Comparison of ENCODE assay signal across 7 cellular contexts in genomic region chr5:173324115-173325001, GRCh38. TPM values are rescaled to one million over a fixed set of nuclear protein-coding genes. Genes with fewer than 3 reads are reported as not detected.
DNase-seq lines count a peak whose midpoint lies in the region; ATAC-seq and TF ChIP-seq lines count a peak whose summit lies in the region.

No MANE protein-coding gene starts in this region.

- H3K4me3 ChIP-seq in PC-9 = peak overlapping the region; percentile 72; the same call in 1 of the 2 replicates
- H3K4me3 ChIP-seq in esophagus squamous epithelium = peak overlapping the region in 2 of 4 donors; percentile 17 to 42
- H3K4me3 ChIP-seq in ovary = no peak overlapping the region

- DNase-seq in PC-9 (no peak), esophagus squamous epithelium (lab: John Stamatoyannopoulos, UW) (no peak), ovary (peak; percentile 78 to 93 (median 87)), DMS114 treated with DMSO at 0.1 percent for 48 hours (lab: John Stamatoyannopoulos, UW; ENCODE audit: unreplicated experiment) (no peak), SKM-1 treated with dmso at 0.1 percent for 144 hours (lab: John Stamatoyannopoulos, UW; ENCODE audit: unreplicated experiment) (no peak)

- H3K9me3 ChIP-seq in PC-9 (ENCODE audit: insufficient read depth, low read depth) (no peaks in the 10 kb centered on the region), esophagus squamous epithelium (no peaks in the 10 kb centered on the region), ovary (no peaks in the 10 kb centered on the region)

- TF ChIP-seq POLR2A in esophagus squamous epithelium (IDR thresholded peaks at IDR 0.05) (no peak), ovary (IDR thresholded peaks at IDR 0.05) (no peak)

- H3K27ac ChIP-seq in PC-9 (peak overlapping the region; percentile 100), esophagus squamous epithelium (peak overlapping the region; percentile 31 to 75 (median 56)), ovary (no peak overlapping the region)

- H3K27me3 ChIP-seq in PC-9 (ENCODE audit: insufficient read depth, low read depth) = no peaks in the 10 kb centered on the region
- H3K27me3 ChIP-seq in esophagus squamous epithelium = peaks cover 0 to 84% (median 11%) of the 10 kb centered on the region in 4 donors
- no peaks in the 10 kb centered on the region for H3K27me3 ChIP-seq in ovary

- no peak for TF ChIP-seq EP300 in ovary (IDR thresholded peaks at IDR 0.05)

- no peak overlapping the region for H2AFZ ChIP-seq in PC-9

- H3K36me3 ChIP-seq in PC-9 (ENCODE audit: low read depth) (peaks cover 78% of the 10 kb centered on the region), esophagus squamous epithelium (no peaks in the 10 kb centered on the region), ovary (no peaks in the 10 kb centered on the region)

- intact Hi-C loops in PC-9 (cut with micrococcal nuclease; ENCODE audit: unreplicated experiment) (loop anchor here (5.0 to 10.0 kb wide), 5 partner anchors 290 to 563 kb away; partner anchors contain the start of genes ATP6V0E1, BOD1 and CPEB4), esophagus squamous epithelium (cut with DNase I) (no loop called here), ovary (cut with DNase I) (no loop called here)

- peaks cover 77% of the 10 kb centered on the region for H3K79me2 ChIP-seq in PC-9 (ENCODE audit: low read depth)

- peaks cover 65% of the 10 kb centered on the region for H4K20me1 ChIP-seq in PC-9 (ENCODE audit: insufficient read depth)

- ATAC-seq in GM19438 (IDR thresholded peaks at IDR 0.05; ENCODE audit: low read depth, unreplicated experiment) (peak; percentile 49), HG03378 (IDR thresholded peaks at IDR 0.05; ENCODE audit: unreplicated experiment) (no peak)

- 25 to 32% methylated on average over 19 to 28 of the region's 29 CpGs for WGBS in esophagus squamous epithelium, 2 donors
- 11 to 13% (median 12%) methylated on average over 29 of the region's 29 CpGs for WGBS in ovary, 3 donors

- CTCF ChIA-PET in PC-9 (lab: Charles Lee) = no interaction called here

- H3K4me1 ChIP-seq in PC-9 (replicated peaks; ENCODE audit: insufficient read depth) (peaks cover 14% of the 10 kb centered on the region), esophagus squamous epithelium (peaks cover 27 to 83% (median 42%) of the 10 kb centered on the region in 3 donors), ovary (ENCODE audit: insufficient read depth) (peaks cover 14% of the 10 kb centered on the region)

- TF ChIP-seq CTCF in PC-9 (conservative IDR thresholded peaks at IDR 0.05) (no peak), esophagus squamous epithelium (IDR thresholded peaks at IDR 0.05) (no peak), ovary (IDR thresholded peaks at IDR 0.05) (no peak)

- H3F3A ChIP-seq in PC-9 (ENCODE audit: insufficient read depth, low read depth) = peaks cover 71% of the 10 kb centered on the region

- peak overlapping the region; percentile 96 for H3K4me2 ChIP-seq in PC-9

- BruUV-seq in PC-9 (replicated peaks; lab: Mats Ljungman, UMichigan) = no TSS peak

- H3K9me2 ChIP-seq in PC-9 (ENCODE audit: insufficient read depth) = no peaks in the 10 kb centered on the region

- POLR2A ChIA-PET in PC-9 (lab: Charles Lee; ENCODE audit: unreplicated experiment) = no interaction called here

RNA-seq across cellular contexts. Expression of gene STC2, which starts 3.9 kb away (rescaled TPM):
- 42.2 and 63.5 TPM in 2 replicates for total RNA-seq in PC-9 (2021)
- 10 to 100 TPM in 1 of 4 donors, 1 to 10 TPM in 2, under 1 TPM in 1; 0.64 to 26.1 (median 1.9) TPM for total RNA-seq in esophagus squamous epithelium
- total RNA-seq in ovary = 1 to 10 TPM in 2 of 7 donors, under 1 TPM in 5; 0.45 to 8.3 (median 0.83) TPM
- 1 to 10 TPM in 1 of 2 donors, under 1 TPM in 1; 0.71 to 3.2 TPM for polyA plus RNA-seq in ovary

Comparison
In these comparisons a context has a peak if more than half of its experiments do, and no peak if none do; other contexts are left out.
1. DNase-seq: peak in ovary (5 of 5); none in PC-9 (0 of 2), esophagus squamous epithelium (single experiment), DMS114 treated with DMSO at 0.1 percent for 48 hours (single experiment) and SKM-1 treated with dmso at 0.1 percent for 144 hours (single experiment).
2. H3K27ac ChIP-seq: peak in PC-9 (single experiment) and esophagus squamous epithelium (4 of 4); none in ovary (0 of 2).